Comparison of ENCODE assay signal across 22 cellular contexts in the genomic region with DNA sequence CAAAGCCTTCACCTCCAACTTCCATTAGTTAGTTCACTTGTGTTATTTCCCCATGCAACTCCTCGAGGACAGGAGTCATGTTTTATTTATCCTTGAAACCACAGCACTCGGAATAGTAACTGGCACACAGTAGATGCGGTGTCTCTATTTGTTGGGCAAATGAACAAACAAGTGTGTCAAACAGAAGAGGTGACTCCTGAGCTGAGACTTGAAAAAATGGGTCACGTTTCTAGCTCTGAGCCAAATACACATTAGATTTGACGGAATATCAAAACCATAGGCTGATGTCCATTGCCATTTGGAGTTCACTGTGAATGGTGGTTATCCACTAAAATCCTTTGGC.
A peak's percentile ranks its signal among the peaks of the same experiment; 100 is the strongest.
DNase-seq lines count a peak whose midpoint lies in the region; ATAC-seq and TF ChIP-seq lines count a peak whose summit lies in the region.
"Had no signal": no experiment of that assay in that cellular context is flagged by ENCODE, and none has a peak within 500 bp of the region (broad histone marks: within the 10 kb centered on the region; RNA-seq: fewer than 3 reads in every experiment).

No MANE protein-coding gene starts in this region.

- H3K27ac ChIP-seq in left ventricle myocardium inferior (replicated peaks), result no peak overlapping the region
- peak overlapping the region; percentile 52 for H3K27ac ChIP-seq in epithelial cell of prostate
- H3K27ac ChIP-seq: SK-N-MC had no signal

- ATAC-seq in left ventricle myocardium superior (peak; percentile 55), T-helper 17 cell (no peak)

- H3K4me3 ChIP-seq in left ventricle myocardium inferior, result no peak overlapping the region
- H3K4me3 ChIP-seq: HAP-1, SK-N-MC had no signal

- intact Hi-C loops in left ventricle myocardium superior (cut with micrococcal nuclease) (no loop called here), left ventricle myocardium inferior (cut with micrococcal nuclease) (no loop called here)

- no peaks in the 10 kb centered on the region for H3K4me1 Mint-ChIP-seq in T-helper 17 cell
- H3K4me1 Mint-ChIP-seq: CD4-positive, alpha-beta memory T cell had no signal

- H3K9me3 ChIP-seq in left ventricle myocardium inferior (replicated peaks) (no peaks in the 10 kb centered on the region), T-helper 17 cell (ENCODE audit: control insufficient read depth, low read length, poor library complexity, severe bottlenecking) (no peaks in the 10 kb centered on the region)
- H3K9me3 ChIP-seq: HAP-1 had no signal

- H3K4me1 ChIP-seq in left ventricle myocardium inferior, result peaks cover 16% of the 10 kb centered on the region
- H3K4me1 ChIP-seq: HAP-1 had no signal

- H3K27me3 Mint-ChIP-seq in T-helper 17 cell, result peaks cover 37% of the 10 kb centered on the region

- TF ChIP-seq CTCF in left ventricle myocardium inferior (IDR thresholded peaks at IDR 0.05; ENCODE audit: borderline replicate concordance), result no peak

- H3K4me3 Mint-ChIP-seq in T-helper 17 cell, result no peak overlapping the region
- H3K4me3 Mint-ChIP-seq: CD4-positive, alpha-beta memory T cell had no signal

- no peak overlapping the region for H3K27ac Mint-ChIP-seq in T-helper 17 cell
- H3K27ac Mint-ChIP-seq: CD4-positive, alpha-beta memory T cell had no signal

- no peak for DNase-seq in left ventricle myocardium superior
- no peak for DNase-seq in left ventricle myocardium inferior
- peak; percentile 22 for DNase-seq in NCI-H2029 treated with DMSO at 0.1 percent for 48 hours (lab: John Stamatoyannopoulos, UW)
- no peak for DNase-seq in epithelial cell of prostate (ENCODE audit: low read depth, low spot score)
- no peak for DNase-seq in T-helper 17 cell
- DNase-seq in iPS-NIHi7 (ENCODE audit: extremely low spot score), result no peak
- DNase-seq in hippocampal formation (lab: John Stamatoyannopoulos, UW), result no peak
- DNase-seq: CD4-positive, alpha-beta memory T cell; COR-L47; DMS79; EL; GF-D8; GOT3; NCI-H1092; NCI-H1417 treated with DMSO at 0.1 percent for 48 hours; NCI-H1694 treated with DMSO at 0.1 percent for 48 hours; NCI-H2107; NCI-H524 treated with DMSO at 0.1 percent for 48 hours; NCI-H774; SHP77 had no signal

- H3K36me3 Mint-ChIP-seq in T-helper 17 cell (ENCODE audit: low read depth), result no peaks in the 10 kb centered on the region
- H3K36me3 Mint-ChIP-seq: CD4-positive, alpha-beta memory T cell had no signal

- no peaks in the 10 kb centered on the region for H3K27me3 ChIP-seq in left ventricle myocardium inferior (ENCODE audit: low read depth)

- no peaks in the 10 kb centered on the region for H3K36me3 ChIP-seq in left ventricle myocardium inferior
- H3K36me3 ChIP-seq: HAP-1 had no signal
